Comparison of ENCODE assay signal across 10 cellular contexts in genomic region chr20:24634855-24635254, GRCh38.
DNase-seq lines count a peak whose midpoint lies in the region; ATAC-seq and TF ChIP-seq lines count a peak whose summit lies in the region.
"Had no signal": no experiment of that assay in that cellular context is flagged by ENCODE, and none has a peak within 500 bp of the region (broad histone marks: within the 10 kb centered on the region; RNA-seq: fewer than 3 reads in every experiment).

No MANE protein-coding gene starts in this region.

- ATAC-seq in right cardiac atrium, result peak; percentile 75 to 82

- TF ChIP-seq CTCF in WI38 (IDR thresholded peaks at IDR 0.05; ENCODE audit: low read depth, low read length) (no peak), Peyer's patch (IDR thresholded peaks at IDR 0.05) (no peak), esophagus squamous epithelium (IDR thresholded peaks at IDR 0.05) (no peak)

- DNase-seq in activated CD8-positive, alpha-beta memory T cell treated with anti-CD3 and anti-CD28 coated beads for 24 hours, result peak; percentile 35
- no peak for DNase-seq in activated CD8-positive, alpha-beta memory T cell treated with anti-CD3 and anti-CD28 coated beads, Interleukin-2, amount 50 U/mL, for 4 hours
- DNase-seq in right cardiac atrium, result peak in 1 of 3 donors; percentile 69
- peak; percentile 41 for DNase-seq in ureter (ENCODE audit: low spot score)
- no peak for DNase-seq in NOMO-1 treated with DMSO at 0.1 percent for 48 hours (lab: John Stamatoyannopoulos, UW; ENCODE audit: unreplicated experiment)
- no peak for DNase-seq in Peyer's patch
- no peak for DNase-seq in esophagus squamous epithelium (lab: John Stamatoyannopoulos, UW)
- DNase-seq: activated naive CD4-positive, alpha-beta T cell treated with anti-CD3 and anti-CD28 coated beads, Interleukin-2, amount 10 ng/mL, durations not matched to agents 7 days and 5 days had no signal

- intact Hi-C loops in right cardiac atrium (cut with DNase I) (no loop called here), esophagus squamous epithelium (cut with DNase I) (no loop called here)

- no peak for TF ChIP-seq POLR2A in Peyer's patch (IDR thresholded peaks at IDR 0.05)
- TF ChIP-seq POLR2A in esophagus squamous epithelium (IDR thresholded peaks at IDR 0.05), result no peak

- H3K27ac ChIP-seq in right cardiac atrium (ENCODE audit: low read length) (no peak overlapping the region), Peyer's patch (no peak overlapping the region), esophagus squamous epithelium (no peak overlapping the region)
- H3K27ac ChIP-seq: parathyroid adenoma had no signal

- H3K4me3 ChIP-seq in WI38 (ENCODE audit: low read depth, low read length) (peak overlapping the region; percentile 24; the same call in 1 of the 2 replicates), right cardiac atrium (ENCODE audit: low read length) (no peak overlapping the region), Peyer's patch (no peak overlapping the region), esophagus squamous epithelium (no peak overlapping the region)

- no peaks in the 10 kb centered on the region for H3K4me1 ChIP-seq in right cardiac atrium (ENCODE audit: control insufficient read depth, insufficient read depth, low read length)
- H3K4me1 ChIP-seq in Peyer's patch, result no peaks in the 10 kb centered on the region
- peaks cover 0 to 5% (median 0%) of the 10 kb centered on the region in 3 donors for H3K4me1 ChIP-seq in esophagus squamous epithelium

- H3K9me3 ChIP-seq in right cardiac atrium (ENCODE audit: control insufficient read depth, low read length) (no peaks in the 10 kb centered on the region), Peyer's patch (no peaks in the 10 kb centered on the region), esophagus squamous epithelium (no peaks in the 10 kb centered on the region)

- 55% methylated on average over 9 of the region's 9 CpGs for WGBS in right cardiac atrium
- 0 to 73% methylated on average over 1 to 5 of the region's 9 CpGs for WGBS in esophagus squamous epithelium, 2 donors

- H3K27me3 ChIP-seq in right cardiac atrium (ENCODE audit: control insufficient read depth, insufficient read depth) (no peaks in the 10 kb centered on the region), Peyer's patch (no peaks in the 10 kb centered on the region), esophagus squamous epithelium (no peaks in the 10 kb centered on the region)

- H3K36me3 ChIP-seq in Peyer's patch, result no peaks in the 10 kb centered on the region
- no peaks in the 10 kb centered on the region for H3K36me3 ChIP-seq in esophagus squamous epithelium

Comparison
In these comparisons a context has a peak if more than half of its experiments do, and no peak if none do; other contexts are left out.
1. DNase-seq: peak in activated CD8-positive, alpha-beta memory T cell treated with anti-CD3 and anti-CD28 coated beads for 24 hours (single experiment) and ureter (single experiment); none in activated CD8-positive, alpha-beta memory T cell treated with anti-CD3 and anti-CD28 coated beads, Interleukin-2, amount 50 U/mL, for 4 hours (single experiment), NOMO-1 treated with DMSO at 0.1 percent for 48 hours (single experiment), Peyer's patch (0 of 3) and esophagus squamous epithelium (single experiment).